In the genomic region with DNA sequence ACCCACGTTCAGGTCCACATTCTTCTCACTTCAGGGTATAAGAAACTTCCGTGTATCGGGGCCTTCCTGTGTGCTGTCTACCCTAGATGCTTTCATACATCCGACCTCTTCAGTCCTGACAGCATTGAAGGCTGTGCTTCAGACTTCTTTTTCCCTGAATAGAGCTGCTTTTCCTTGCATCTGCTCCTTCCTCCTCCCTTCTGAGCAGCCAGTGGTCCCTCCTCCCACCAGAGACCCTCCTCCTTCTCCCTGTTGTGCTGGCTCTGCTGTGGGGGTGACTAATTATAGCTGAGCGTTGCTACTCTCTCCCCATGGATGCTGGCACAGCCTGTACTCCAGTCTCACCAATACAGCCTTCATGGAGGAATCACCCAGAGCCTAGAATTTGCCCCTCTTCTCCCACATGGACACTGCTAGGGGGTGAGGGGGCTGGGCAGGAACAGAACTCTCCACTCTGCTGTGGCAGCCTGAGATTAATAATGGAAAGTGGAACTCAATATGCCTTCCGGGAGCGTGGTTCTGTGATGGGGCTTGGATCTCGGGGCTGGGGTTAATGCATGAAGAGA, we compare ENCODE assay signal across 1 cellular context.
TF ChIP-seq lines count a peak whose summit lies in the region.

No MANE protein-coding gene starts in this region.

TF ChIP-seq in GM23338, 12 proteins besides CTCF, POLR2A, EP300 and RAD21:
- TF ChIP-seq POLR2AphosphoS5 (IDR thresholded peaks at IDR 0.05; ENCODE audit: low read depth): no peak
- no peak for TF ChIP-seq STAT1 (IDR thresholded peaks at IDR 0.05; ENCODE audit: unreplicated experiment)
- TF ChIP-seq ZNF114 (CRISPR knock-in tag; IDR thresholded peaks at IDR 0.05): no peak
- no peak for TF ChIP-seq CREB1 (CRISPR knock-in tag; IDR thresholded peaks at IDR 0.05; ENCODE audit: low read depth)
